ENCODE assay signal across 1 cellular context in the genomic region with DNA sequence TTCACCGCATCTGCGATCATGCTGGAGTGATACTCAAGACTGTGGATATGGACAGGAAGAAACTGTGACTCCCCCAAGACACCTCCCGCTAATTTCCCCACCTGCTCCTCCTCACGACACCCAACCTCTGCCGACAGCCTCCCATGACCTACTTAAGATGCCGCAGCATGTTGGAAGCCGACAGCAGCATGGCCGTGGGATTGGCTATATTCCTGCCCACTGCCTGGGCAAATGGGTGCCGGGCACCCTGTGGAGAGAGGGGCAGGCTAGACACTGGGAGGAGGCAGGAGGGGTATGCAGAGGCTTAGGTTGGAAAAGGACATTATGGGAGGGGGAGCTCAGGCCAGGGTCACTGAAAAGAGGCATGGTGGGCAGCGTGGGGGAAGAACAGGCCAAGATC.
TF ChIP-seq lines count a peak whose summit lies in the region.

No MANE protein-coding gene starts in this region.

TF ChIP-seq in HepG2, 621 proteins besides CTCF, POLR2A, EP300 and RAD21:
- TF ChIP-seq AGO2 (optimal IDR thresholded peaks at IDR 0.05; ENCODE audit: low read depth, low read length) (peak; percentile 81), RBM39 (IDR thresholded peaks at IDR 0.05; ENCODE audit: low read depth, low read length, poor library complexity, severe bottlenecking) (no peak), SPEN (CRISPR knock-in tag; IDR thresholded peaks at IDR 0.05; ENCODE audit: low read depth) (no peak), REXO4 (CRISPR knock-in tag; IDR thresholded peaks at IDR 0.05; ENCODE audit: borderline replicate concordance) (no peak), SNAPC2 (CRISPR knock-in tag; IDR thresholded peaks at IDR 0.05) (no peak)
- TF ChIP-seq, protein P1, sequence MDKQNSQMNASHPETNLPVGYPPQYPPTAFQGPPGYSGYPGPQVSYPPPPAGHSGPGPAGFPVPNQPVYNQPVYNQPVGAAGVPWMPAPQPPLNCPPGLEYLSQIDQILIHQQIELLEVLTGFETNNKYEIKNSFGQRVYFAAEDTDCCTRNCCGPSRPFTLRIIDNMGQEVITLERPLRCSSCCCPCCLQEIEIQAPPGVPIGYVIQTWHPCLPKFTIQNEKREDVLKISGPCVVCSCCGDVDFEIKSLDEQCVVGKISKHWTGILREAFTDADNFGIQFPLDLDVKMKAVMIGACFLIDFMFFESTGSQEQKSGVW (CRISPR knock-in tag; IDR thresholded peaks at IDR 0.05; ENCODE audit: borderline replicate concordance), result no peak
- TF ChIP-seq, protein P2, sequence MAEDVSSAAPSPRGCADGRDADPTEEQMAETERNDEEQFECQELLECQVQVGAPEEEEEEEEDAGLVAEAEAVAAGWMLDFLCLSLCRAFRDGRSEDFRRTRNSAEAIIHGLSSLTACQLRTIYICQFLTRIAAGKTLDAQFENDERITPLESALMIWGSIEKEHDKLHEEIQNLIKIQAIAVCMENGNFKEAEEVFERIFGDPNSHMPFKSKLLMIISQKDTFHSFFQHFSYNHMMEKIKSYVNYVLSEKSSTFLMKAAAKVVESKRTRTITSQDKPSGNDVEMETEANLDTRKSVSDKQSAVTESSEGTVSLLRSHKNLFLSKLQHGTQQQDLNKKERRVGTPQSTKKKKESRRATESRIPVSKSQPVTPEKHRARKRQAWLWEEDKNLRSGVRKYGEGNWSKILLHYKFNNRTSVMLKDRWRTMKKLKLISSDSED (CRISPR knock-in tag; IDR thresholded peaks at IDR 0.05), result no peak
